Comparison of ENCODE assay signal across 3 cellular contexts in genomic region chr1:20371411-20371810, GRCh38.
TF ChIP-seq lines count a peak whose summit lies in the region.

No MANE protein-coding gene starts in this region.

TF ChIP-seq in IMR-90, 13 proteins besides CTCF, POLR2A, EP300 and RAD21 (continued from another document):
- TF ChIP-seq MAZ (IDR thresholded peaks at IDR 0.05; ENCODE audit: borderline replicate concordance, low read depth, low read length) (no peak), MAFK (IDR thresholded peaks at IDR 0.05; ENCODE audit: low read depth, low read length) (no peak), SMC3 (IDR thresholded peaks at IDR 0.05; ENCODE audit: low read depth, low read length) (no peak), FOS (IDR thresholded peaks at IDR 0.05; ENCODE audit: low read depth, low read length) (no peak), USF2 (IDR thresholded peaks at IDR 0.05; ENCODE audit: low read depth, low read length) (no peak), CEBPB (IDR thresholded peaks at IDR 0.05; ENCODE audit: low read depth, low read length) (no peak), MXI1 (IDR thresholded peaks at IDR 0.05; ENCODE audit: borderline replicate concordance, low read depth, low read length) (no peak), ELK1 (IDR thresholded peaks at IDR 0.05; ENCODE audit: borderline replicate concordance, low read depth, low read length) (no peak)

TF ChIP-seq in GM12878, 131 proteins besides CTCF, POLR2A, EP300 and RAD21 (continued from another document):
- TF ChIP-seq REST (IDR thresholded peaks at IDR 0.05; ENCODE audit: low read depth, low read length), result peak; percentile 83

TF ChIP-seq in liver, 16 proteins besides CTCF, POLR2A, EP300 and RAD21 (continued from another document):
- peak; percentile 93 for TF ChIP-seq REST (IDR thresholded peaks at IDR 0.05)
- no peak for TF ChIP-seq JUND (IDR thresholded peaks at IDR 0.05)
- no peak for TF ChIP-seq GABPA (IDR thresholded peaks at IDR 0.05 in 1 of 2, conservative IDR thresholded peaks at IDR 0.05 in 1 of 2)
- no peak for TF ChIP-seq FOXA1 (IDR thresholded peaks at IDR 0.05)
- no peak for TF ChIP-seq FOXA2 (IDR thresholded peaks at IDR 0.05)
- TF ChIP-seq TAF1 (conservative IDR thresholded peaks at IDR 0.05), result no peak
- no peak for TF ChIP-seq MAX (IDR thresholded peaks at IDR 0.05)
